Comparison of ENCODE assay signal across 9 cellular contexts in genomic region chr4:141635726-141636076, GRCh38. TPM values are rescaled to one million over a fixed set of nuclear protein-coding genes. Genes with fewer than 3 reads are reported as not detected.
DNase-seq lines count a peak whose midpoint lies in the region; ATAC-seq, FAIRE-seq and TF ChIP-seq lines count a peak whose summit lies in the region.
"Had no signal": no experiment of that assay in that cellular context is flagged by ENCODE, and none has a peak within 500 bp of the region (broad histone marks: within the 10 kb centered on the region; RNA-seq: fewer than 3 reads in every experiment).

No MANE protein-coding gene starts in this region.

- no peaks in the 10 kb centered on the region for H3K79me2 ChIP-seq in astrocyte (ENCODE audit: insufficient read depth, low read length)

- peak overlapping the region; percentile 88 for H2AFZ ChIP-seq in astrocyte (ENCODE audit: low read depth, low read length)

- peaks cover 5% of the 10 kb centered on the region for H3K4me1 Mint-ChIP-seq in astrocyte (ENCODE audit: low read depth, unreplicated experiment)
- H3K4me1 Mint-ChIP-seq in naive thymus-derived CD8-positive, alpha-beta T cell = peaks cover 2 to 30% (median 13%) of the 10 kb centered on the region in 4 donors

- DNase-seq in right atrium auricular region (ENCODE audit: low spot score) = no peak
- DNase-seq in Right ventricle myocardium superior = no peak
- no peak for DNase-seq in astrocyte (ENCODE audit: low read depth)
- no peak for DNase-seq in naive thymus-derived CD8-positive, alpha-beta T cell
- DNase-seq in NCI-H1105 treated with DMSO at 0.1 percent for 48 hours (lab: John Stamatoyannopoulos, UW) = no peak
- no peak for DNase-seq in pons (ENCODE audit: low spot score)
- no peak for DNase-seq in stimulated activated CD4-positive, alpha-beta T cell treated with anti-CD3 and anti-CD28 coated beads, Interleukin-4, amount 100 ng/mL, for 4 hours

- H3K9me3 Mint-ChIP-seq in astrocyte (ENCODE audit: unreplicated experiment) = no peaks in the 10 kb centered on the region
- peaks cover 0 to 3% (median 0%) of the 10 kb centered on the region in 9 donors for H3K9me3 Mint-ChIP-seq in naive thymus-derived CD8-positive, alpha-beta T cell

- TF ChIP-seq CTCF in right atrium auricular region (IDR thresholded peaks at IDR 0.05) = no peak
- no peak for TF ChIP-seq CTCF in astrocyte (IDR thresholded peaks at IDR 0.05; ENCODE audit: insufficient read depth, low read depth, low read length)

- peak overlapping the region; percentile 56 for H3K27ac Mint-ChIP-seq in astrocyte (ENCODE audit: unreplicated experiment)
- peak overlapping the region in 3 of 10 donors; percentile 35 to 64 (median 39) for H3K27ac Mint-ChIP-seq in naive thymus-derived CD8-positive, alpha-beta T cell

- peak overlapping the region in 1 of 2 donors; percentile 81 for H3K27ac ChIP-seq in right atrium auricular region
- H3K27ac ChIP-seq in astrocyte (ENCODE audit: low read depth, low read length) = no peak overlapping the region
- H3K27ac ChIP-seq: epithelial cell of prostate had no signal

- H3K9ac ChIP-seq in astrocyte (ENCODE audit: low read length) = peak overlapping the region; percentile 89

- POLR2A ChIA-PET in naive thymus-derived CD8-positive, alpha-beta T cell (lab: Charles Lee) = no interaction called here

- peaks cover 8% of the 10 kb centered on the region for H3K27me3 Mint-ChIP-seq in astrocyte (ENCODE audit: low read depth, unreplicated experiment)
- peaks cover 5 to 27% (median 9%) of the 10 kb centered on the region in 5 donors for H3K27me3 Mint-ChIP-seq in naive thymus-derived CD8-positive, alpha-beta T cell

- peak overlapping the region; percentile 85 for H3K4me2 ChIP-seq in astrocyte (ENCODE audit: low read length)

- H3K4me3 ChIP-seq in right atrium auricular region (peak overlapping the region; percentile 59 to 84), astrocyte (ENCODE audit: insufficient read depth, low read depth, low read length) (peak overlapping the region; percentile 91)

- no peak for FAIRE-seq in astrocyte (lab: Jason Lieb, UNC)

- peak overlapping the region; percentile 95 for H3K4me3 Mint-ChIP-seq in astrocyte (ENCODE audit: unreplicated experiment)
- peak overlapping the region; percentile 88 to 98 (median 93) for H3K4me3 Mint-ChIP-seq in naive thymus-derived CD8-positive, alpha-beta T cell

- H3K9me3 ChIP-seq in right atrium auricular region (no peaks in the 10 kb centered on the region), astrocyte (ENCODE audit: insufficient read depth, low read depth, low read length) (no peaks in the 10 kb centered on the region)

- H4K20me1 ChIP-seq in astrocyte (ENCODE audit: insufficient read depth, low read length) = no peaks in the 10 kb centered on the region

- ATAC-seq in Right ventricle myocardium superior (ENCODE audit: poor library complexity) = no peak
- ATAC-seq in HG03064 (IDR thresholded peaks at IDR 0.05; ENCODE audit: low read depth, unreplicated experiment) = peak; percentile 43
- ATAC-seq in naive thymus-derived CD8-positive, alpha-beta T cell = peak in 1 of 2 donors; percentile 23

- no peaks in the 10 kb centered on the region for H3K36me3 Mint-ChIP-seq in astrocyte (ENCODE audit: low read depth, unreplicated experiment)
- no peaks in the 10 kb centered on the region for H3K36me3 Mint-ChIP-seq in naive thymus-derived CD8-positive, alpha-beta T cell

- intact Hi-C loops in Right ventricle myocardium superior (cut with DNase I) = no loop called here

- no peaks in the 10 kb centered on the region for H3K27me3 ChIP-seq in right atrium auricular region
- no peaks in the 10 kb centered on the region for H3K27me3 ChIP-seq in astrocyte (ENCODE audit: insufficient read depth, low read length)

- H3K36me3 ChIP-seq in right atrium auricular region (no peaks in the 10 kb centered on the region), astrocyte (ENCODE audit: insufficient read depth, low read length) (no peaks in the 10 kb centered on the region)

- peaks cover 0 to 12% of the 10 kb centered on the region in 2 donors for H3K4me1 ChIP-seq in right atrium auricular region
- H3K4me1 ChIP-seq in astrocyte (ENCODE audit: insufficient read depth, low read length) = peaks cover 3% of the 10 kb centered on the region

RNA-seq across cellular contexts. Expression of gene IL15, which starts 0.7 kb away (rescaled TPM):
- total RNA-seq in right atrium auricular region = 1 to 10 TPM; 2.0 to 4.2 TPM
- total RNA-seq in Right ventricle myocardium superior = 2.4 TPM
- 3.6 and 4.8 TPM in 2 replicates for total RNA-seq in astrocyte
- total RNA-seq in naive thymus-derived CD8-positive, alpha-beta T cell = under 1 TPM; 0.42 to 0.85 TPM
- polyA plus RNA-seq in naive thymus-derived CD8-positive, alpha-beta T cell = 1 to 10 TPM in 1 of 3 donors, under 1 TPM in 1, not detected in 1; 0.39 to 1.6 TPM
